ENCODE assay signal across 11 cellular contexts in genomic region chr1:31482478-31483011, GRCh38.
DNase-seq lines count a peak whose midpoint lies in the region; ATAC-seq and TF ChIP-seq lines count a peak whose summit lies in the region.
"Had no signal": no experiment of that assay in that cellular context is flagged by ENCODE, and none has a peak within 500 bp of the region (broad histone marks: within the 10 kb centered on the region; RNA-seq: fewer than 3 reads in every experiment).

No MANE protein-coding gene starts in this region.

- peaks cover 5% of the 10 kb centered on the region for H3K4me1 ChIP-seq in body of pancreas

- no peak for TF ChIP-seq POLR2A in body of pancreas (IDR thresholded peaks at IDR 0.05)

- 58 to 59% methylated on average over 6 of the region's 6 CpGs for WGBS in body of pancreas, 2 donors

- H3K27me3 Mint-ChIP-seq in neural crest cell (ENCODE audit: low read depth), result no peaks in the 10 kb centered on the region
- H3K27me3 Mint-ChIP-seq: CD4-positive, alpha-beta memory T cell had no signal

- in situ Hi-C loops in KBM-7 (cut with MboI; ENCODE audit: low pct_unique_long_range_greater_than_20kb, low sequenced_read_pairs), result no loop called here

- H3K9me3 Mint-ChIP-seq in neural crest cell, result peaks cover 7% of the 10 kb centered on the region

- H3K27ac Mint-ChIP-seq in neural crest cell (ENCODE audit: unreplicated experiment), result peak overlapping the region; percentile 6
- H3K27ac Mint-ChIP-seq: mesothelial cell of epicardium had no signal

- H3K36me3 ChIP-seq in body of pancreas (replicated peaks in 1 of 2; ENCODE audit: insufficient read depth in 1 of 2, low read depth in 2 of 2), result no peaks in the 10 kb centered on the region

- H3K9me3 ChIP-seq in body of pancreas, result no peaks in the 10 kb centered on the region

- peaks cover 18% of the 10 kb centered on the region for H3K4me1 Mint-ChIP-seq in neural crest cell

- H3K27me3 ChIP-seq in body of pancreas, result no peaks in the 10 kb centered on the region

- H3K27ac ChIP-seq in body of pancreas, result peak overlapping the region; percentile 55 to 85 (median 66)

- ATAC-seq in HG02938 (IDR thresholded peaks at IDR 0.05; ENCODE audit: unreplicated experiment), result peak; percentile 37
- no peak for ATAC-seq in body of pancreas
- no peak for ATAC-seq in stimulated activated naive CD8-positive, alpha-beta T cell treated with anti-CD3 and anti-CD28 coated beads, Interleukin-15, Interleukin-2, amounts not matched to agents 100 U/mL and 50 U/mL, for 24 hours

- no peaks in the 10 kb centered on the region for H3K36me3 Mint-ChIP-seq in neural crest cell (ENCODE audit: low read depth)
- H3K36me3 Mint-ChIP-seq: mesothelial cell of epicardium had no signal

- no peak for DNase-seq in body of pancreas
- no peak for DNase-seq in neural crest cell (ENCODE audit: low read depth, low spot score)
- DNase-seq in NK-92 (lab: John Stamatoyannopoulos, UW; ENCODE audit: unreplicated experiment), result no peak
- DNase-seq in KBM-7, result no peak
- DNase-seq in stimulated activated naive CD8-positive, alpha-beta T cell treated with anti-CD3 and anti-CD28 coated beads, Interleukin-15, Interleukin-2, amounts not matched to agents 100 U/mL and 50 U/mL, for 24 hours, result no peak
- DNase-seq in D341Med (ENCODE audit: low spot score), result no peak
- DNase-seq: CD4-positive, alpha-beta memory T cell; T1000 had no signal

- H3K4me3 ChIP-seq in GM08714 (ENCODE audit: low read length), result peak overlapping the region; percentile 39; the same call in 1 of the 2 replicates
- H3K4me3 ChIP-seq in body of pancreas, result no peak overlapping the region

- no peak for TF ChIP-seq CTCF in body of pancreas (IDR thresholded peaks at IDR 0.05)
- TF ChIP-seq CTCF in neural crest cell (conservative IDR thresholded peaks at IDR 0.05), result no peak

- H3K4me3 Mint-ChIP-seq in neural crest cell, result no peak overlapping the region
- H3K4me3 Mint-ChIP-seq: CD4-positive, alpha-beta memory T cell; mesothelial cell of epicardium had no signal

- intact Hi-C loops in body of pancreas (cut with DNase I), result no loop called here
